Comparison of ENCODE assay signal across 8 cellular contexts in the genomic region with DNA sequence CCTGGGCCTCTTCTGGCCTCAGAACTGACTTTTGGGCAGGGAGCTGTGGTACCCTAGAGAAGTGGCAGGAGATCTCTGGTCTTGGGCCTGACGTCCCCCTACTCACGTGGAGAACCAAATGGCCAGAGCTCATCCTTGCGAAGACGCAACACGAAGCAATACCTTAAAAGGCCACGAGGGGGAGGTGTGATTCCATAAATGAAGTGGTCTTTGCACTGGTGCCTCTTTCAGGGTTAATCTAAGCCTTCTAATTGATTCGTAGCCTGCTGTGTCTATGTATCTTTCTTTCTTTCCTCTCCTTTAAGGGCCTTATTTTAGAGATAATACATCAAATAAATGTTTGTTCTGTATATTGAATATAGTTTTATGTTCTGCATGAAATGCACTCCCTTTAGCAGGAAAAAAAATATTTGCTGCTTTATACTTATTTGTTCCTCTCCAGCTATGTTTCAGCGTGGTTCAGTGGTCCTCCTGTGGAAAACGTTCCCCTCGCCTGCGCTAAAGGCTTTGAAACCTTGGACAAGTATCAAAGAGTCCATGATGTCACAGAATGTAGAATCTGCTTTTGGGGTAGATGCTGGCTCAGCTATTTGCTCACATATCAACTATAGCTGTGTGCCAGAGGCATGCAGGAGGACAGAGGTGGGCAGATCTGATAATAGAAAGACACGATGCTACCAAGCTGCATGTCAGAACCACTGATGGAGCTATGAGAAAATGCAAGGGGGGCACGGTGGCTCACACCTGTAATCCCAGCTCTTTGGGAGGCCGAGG. TPM values are rescaled to one million over a fixed set of nuclear protein-coding genes. Genes with fewer than 3 reads are reported as not detected.
DNase-seq lines count a peak whose midpoint lies in the region; ATAC-seq and TF ChIP-seq lines count a peak whose summit lies in the region.

No MANE protein-coding gene starts in this region.

- no peak overlapping the region for H3K27ac ChIP-seq in DND-41 (ENCODE audit: low read length)
- no peak overlapping the region for H3K27ac ChIP-seq in GM23338 (ENCODE audit: low read depth)
- H3K27ac ChIP-seq in SK-N-MC, result no peak overlapping the region
- H3K27ac ChIP-seq in psoas muscle, result no peak overlapping the region
- no peak overlapping the region for H3K27ac ChIP-seq in vagina

- H3K4me1 ChIP-seq in DND-41 (ENCODE audit: insufficient read depth, low read length), result no peaks in the 10 kb centered on the region
- H3K4me1 ChIP-seq in GM23338 (ENCODE audit: insufficient read depth), result no peaks in the 10 kb centered on the region
- no peaks in the 10 kb centered on the region for H3K4me1 ChIP-seq in psoas muscle
- H3K4me1 ChIP-seq in vagina, result no peaks in the 10 kb centered on the region

- H2AFZ ChIP-seq in DND-41 (ENCODE audit: low read depth, low read length) (0 out of 2 replicates have a peak overlapping the region, but pooled peaks have one; percentile 7), GM23338 (no peak overlapping the region)

- TF ChIP-seq CTCF in DND-41 (IDR thresholded peaks at IDR 0.05; ENCODE audit: borderline replicate concordance, extremely low read depth, low read length, poor library complexity, severe bottlenecking), result peak; percentile 93
- peak; percentile 87 to 91 for TF ChIP-seq CTCF in GM23338 (conservative IDR thresholded peaks at IDR 0.05; ENCODE audit: low read depth in 2 of 2)
- peak; percentile 78 for TF ChIP-seq CTCF in psoas muscle (IDR thresholded peaks at IDR 0.05)
- TF ChIP-seq CTCF in vagina (IDR thresholded peaks at IDR 0.05), result peak; percentile 67 to 85 (median 77)

- H4K20me1 ChIP-seq in DND-41 (ENCODE audit: insufficient read depth, low read length), result no peaks in the 10 kb centered on the region
- no peaks in the 10 kb centered on the region for H4K20me1 ChIP-seq in GM23338 (replicated peaks; ENCODE audit: insufficient read depth)

- H3K4me3 ChIP-seq in DND-41 (ENCODE audit: low read depth in 1 of 2, low read length in 2 of 2) (no peak overlapping the region), GM23338 (no peak overlapping the region), SK-N-MC (no peak overlapping the region), psoas muscle (no peak overlapping the region), vagina (no peak overlapping the region)

- H3K27me3 ChIP-seq in DND-41 (ENCODE audit: insufficient read depth, low read length, poor library complexity) (no peaks in the 10 kb centered on the region), GM23338 (ENCODE audit: insufficient read depth) (no peaks in the 10 kb centered on the region), psoas muscle (ENCODE audit: insufficient read depth in 3 of 3, low read length in 2 of 3) (peaks cover 0 to 2% (median 0%) of the 10 kb centered on the region in 3 donors), vagina (no peaks in the 10 kb centered on the region)

- DNase-seq in DND-41, result peak; percentile 76
- peak; percentile 93 for DNase-seq in GM23338 (ENCODE audit: low spot score)
- peak; percentile 94 for DNase-seq in NAMALWA (ENCODE audit: low spot score)
- peak; percentile 69 for DNase-seq in SK-N-MC (ENCODE audit: low read depth, low spot score)
- peak; percentile 89 for DNase-seq in activated naive CD4-positive, alpha-beta T cell treated with anti-CD3 and anti-CD28 coated beads for 36 hours
- DNase-seq in Right ventricle myocardium superior, result peak; percentile 54
- DNase-seq in psoas muscle, result peak in 1 of 2 donors; percentile 47
- DNase-seq in vagina (ENCODE audit: extremely low spot score in 2 of 2), result peak; percentile 71 to 87

- H3K36me3 ChIP-seq in DND-41 (ENCODE audit: insufficient read depth, low read length) (no peaks in the 10 kb centered on the region), GM23338 (ENCODE audit: insufficient read depth) (no peaks in the 10 kb centered on the region), SK-N-MC (ENCODE audit: insufficient read depth, low read length) (no peaks in the 10 kb centered on the region), psoas muscle (ENCODE audit: insufficient read depth in 1 of 2, low read depth in 1 of 2) (no peaks in the 10 kb centered on the region), vagina (no peaks in the 10 kb centered on the region)

- CTCF ChIA-PET in activated naive CD4-positive, alpha-beta T cell treated with anti-CD3 and anti-CD28 coated beads for 36 hours (lab: Charles Lee), result interaction anchor here (0.5 to 4.5 kb wide), 48 partner anchors 9 to 484 kb away, joined by 3 to 33 read pairs (median 4); a partner anchor contains a TSS

- ATAC-seq in DND-41 (ENCODE audit: insufficient read depth, low read depth) (peak; percentile 93), GM23338 (peak; percentile 95), Right ventricle myocardium superior (ENCODE audit: poor library complexity) (peak; percentile 73), psoas muscle (peak; percentile 66 to 85 (median 75))

- H3K4me2 ChIP-seq in DND-41 (ENCODE audit: insufficient read depth, low read length), result no peak overlapping the region
- H3K4me2 ChIP-seq in GM23338, result no peak overlapping the region

- H3K36me3 Mint-ChIP-seq in GM23338 (ENCODE audit: low read depth), result peaks cover 2% of the 10 kb centered on the region; the same call in 2 of the 3 replicates
- H3K36me3 Mint-ChIP-seq in activated naive CD4-positive, alpha-beta T cell treated with anti-CD3 and anti-CD28 coated beads for 36 hours (ENCODE audit: low read depth), result no peaks in the 10 kb centered on the region

- intact Hi-C loops in activated naive CD4-positive, alpha-beta T cell treated with anti-CD3 and anti-CD28 coated beads for 36 hours (cut with micrococcal nuclease), result loop anchor here (1.0 kb wide), 2 partner anchors 284 to 371 kb away; no protein-coding TSS in a partner anchor
- intact Hi-C loops in Right ventricle myocardium superior (cut with DNase I) (loop anchor here (5.0 kb wide), 1 partner anchor 373 kb away; no protein-coding TSS in a partner anchor), psoas muscle (cut with DNase I) (no loop called here), vagina (cut with DNase I) (loop anchor here (10.0 kb wide), 1 partner anchor 370 kb away; no protein-coding TSS in a partner anchor)

- H3K4me3 Mint-ChIP-seq in GM23338, result no peak overlapping the region
- H3K4me3 Mint-ChIP-seq in activated naive CD4-positive, alpha-beta T cell treated with anti-CD3 and anti-CD28 coated beads for 36 hours, result no peak overlapping the region

- no peaks in the 10 kb centered on the region for H3K79me2 ChIP-seq in DND-41 (ENCODE audit: insufficient read depth, low read length)
- no peaks in the 10 kb centered on the region for H3K79me2 ChIP-seq in GM23338 (replicated peaks; ENCODE audit: insufficient read depth)

- H3F3A ChIP-seq in GM23338 (replicated peaks; ENCODE audit: low read depth), result no peaks in the 10 kb centered on the region

- no peaks in the 10 kb centered on the region for H3K4me1 Mint-ChIP-seq in GM23338
- H3K4me1 Mint-ChIP-seq in activated naive CD4-positive, alpha-beta T cell treated with anti-CD3 and anti-CD28 coated beads for 36 hours (ENCODE audit: low read depth), result peaks cover 3% of the 10 kb centered on the region

- no peak overlapping the region for H3K27ac Mint-ChIP-seq in GM23338
- H3K27ac Mint-ChIP-seq in activated naive CD4-positive, alpha-beta T cell treated with anti-CD3 and anti-CD28 coated beads for 36 hours, result no peak overlapping the region

- H3K9me3 ChIP-seq in DND-41 (ENCODE audit: insufficient read depth, low read length, severe bottlenecking) (no peaks in the 10 kb centered on the region), SK-N-MC (ENCODE audit: low read depth, low read length) (no peaks in the 10 kb centered on the region), psoas muscle (no peaks in the 10 kb centered on the region), vagina (no peaks in the 10 kb centered on the region)

- peaks cover 11% of the 10 kb centered on the region for H3K27me3 Mint-ChIP-seq in GM23338 (ENCODE audit: insufficient read depth, low read depth, poor library complexity)
- H3K27me3 Mint-ChIP-seq in activated naive CD4-positive, alpha-beta T cell treated with anti-CD3 and anti-CD28 coated beads for 36 hours (ENCODE audit: low read depth), result no peaks in the 10 kb centered on the region

- no peaks in the 10 kb centered on the region for H3K9me2 ChIP-seq in GM23338 (ENCODE audit: insufficient read depth)

- no peak for TF ChIP-seq POLR2A in vagina (IDR thresholded peaks at IDR 0.05)

- WGBS in psoas muscle, 3 donors, result 36 to 39% (median 38%) methylated on average over 14 of the region's 14 CpGs

- H3K9me3 Mint-ChIP-seq in GM23338, result peaks cover 19% of the 10 kb centered on the region
- peaks cover 1% of the 10 kb centered on the region for H3K9me3 Mint-ChIP-seq in activated naive CD4-positive, alpha-beta T cell treated with anti-CD3 and anti-CD28 coated beads for 36 hours

- H3K9ac ChIP-seq in DND-41 (ENCODE audit: low read depth, low read length) (no peak overlapping the region), SK-N-MC (ENCODE audit: insufficient read length) (no peak overlapping the region)

TF ChIP-seq in GM23338, 12 proteins besides CTCF, POLR2A, EP300 and RAD21 (continues in another document):
- TF ChIP-seq ZNF114 (CRISPR knock-in tag; IDR thresholded peaks at IDR 0.05) (no peak), POLR2AphosphoS5 (IDR thresholded peaks at IDR 0.05; ENCODE audit: low read depth) (no peak), NANOG (IDR thresholded peaks at IDR 0.05; ENCODE audit: borderline replicate concordance) (no peak), CREB1 (CRISPR knock-in tag; IDR thresholded peaks at IDR 0.05; ENCODE audit: low read depth) (no peak), STAT1 (IDR thresholded peaks at IDR 0.05; ENCODE audit: unreplicated experiment) (no peak)

RNA-seq across cellular contexts. Expression of a gene that starts 41.0 kb away (rescaled TPM):
- not detected in 2 replicates for total RNA-seq in GM23338 (2014; rRNA removed; shearing (Covaris generic))
- polyA plus RNA-seq in GM23338 (2016; fragmentation: Nextera tagmentation; extraction: Ambion mirVana), result not detected in 2 replicates
- total RNA-seq in activated naive CD4-positive, alpha-beta T cell treated with anti-CD3 and anti-CD28 coated beads for 36 hours, result not detected
- not detected for total RNA-seq in Right ventricle myocardium superior
- not detected for total RNA-seq in psoas muscle
- polyA plus RNA-seq in psoas muscle, result not detected
- total RNA-seq in vagina, result not detected

Comparison
In these comparisons a context has a peak if more than half of its experiments do, and no peak if none do; other contexts are left out.
1. intact Hi-C loops: an anchor here in activated naive CD4-positive, alpha-beta T cell treated with anti-CD3 and anti-CD28 coated beads for 36 hours (1.0 kb wide), Right ventricle myocardium superior (5.0 kb wide) and vagina (10.0 kb wide); none called in psoas muscle.